In the genomic region with DNA sequence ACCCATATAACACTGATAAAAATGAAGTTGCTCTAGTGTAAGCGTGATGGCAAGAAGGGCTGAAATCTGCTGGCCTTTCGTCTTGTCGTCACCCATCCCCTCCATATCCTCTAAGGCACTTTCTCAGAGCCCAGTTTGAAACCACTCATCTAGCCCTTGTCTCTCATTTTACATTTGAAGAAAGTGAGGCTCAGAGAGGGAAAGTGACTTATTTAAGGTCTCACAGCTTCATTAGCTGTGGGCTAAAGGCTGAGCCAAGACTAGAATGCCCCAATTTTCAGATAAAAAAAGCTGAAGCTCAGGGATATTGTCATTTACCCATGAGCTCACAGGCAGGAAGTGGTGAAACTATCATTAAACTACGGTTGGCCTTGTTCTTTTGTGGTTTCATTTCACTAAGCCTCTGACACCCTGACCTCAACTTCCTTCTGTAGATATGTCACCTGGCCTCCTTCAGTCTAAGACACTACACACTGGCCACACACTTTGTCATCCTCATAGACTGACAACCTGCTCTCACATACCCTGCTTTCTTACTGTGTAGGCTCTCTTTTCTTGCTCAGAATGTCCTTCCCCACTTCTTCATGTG, we compare ENCODE assay signal across 8 cellular contexts.
A peak's percentile ranks its signal among the peaks of the same experiment; 100 is the strongest.
DNase-seq lines count a peak whose midpoint lies in the region; ATAC-seq and TF ChIP-seq lines count a peak whose summit lies in the region.

No MANE protein-coding gene starts in this region.

- peak; percentile 97 for ATAC-seq in GM21360 (IDR thresholded peaks at IDR 0.05; ENCODE audit: unreplicated experiment)
- ATAC-seq in HG03571 (IDR thresholded peaks at IDR 0.05; ENCODE audit: unreplicated experiment), result peak; percentile 97
- ATAC-seq in natural killer cell, result peak; percentile 90 to 98 (median 95)

- H3K27ac Mint-ChIP-seq in Caco-2 (ENCODE audit: unreplicated experiment), result peak overlapping the region; percentile 76
- peak overlapping the region; percentile 80 to 81 for H3K27ac Mint-ChIP-seq in natural killer cell

- intact Hi-C loops in Caco-2 (cut with micrococcal nuclease; ENCODE audit: unreplicated experiment), result no loop called here
- intact Hi-C loops in natural killer cell (cut with micrococcal nuclease), result loop anchor here (1.0 to 5.0 kb wide), 5 partner anchors 86 to 854 kb away; a partner anchor contains a TSS
- intact Hi-C loops in uterus (cut with DNase I; ENCODE audit: low total_unique reads), result no loop called here

- H3K27me3 ChIP-seq in Caco-2 (replicated peaks; ENCODE audit: control insufficient read depth, insufficient read depth, low read length), result no peaks in the 10 kb centered on the region
- H3K27me3 ChIP-seq in uterus, result no peaks in the 10 kb centered on the region

- H3K4me1 Mint-ChIP-seq in Caco-2 (ENCODE audit: low read depth, unreplicated experiment), result peaks cover 21% of the 10 kb centered on the region
- H3K4me1 Mint-ChIP-seq in natural killer cell, result peaks cover 58 to 66% of the 10 kb centered on the region in 2 donors

- H3K4me3 ChIP-seq in Caco-2 (ENCODE audit: low read depth, low read length) (no peak overlapping the region), uterus (no peak overlapping the region)

- no peak for TF ChIP-seq POLR2A in uterus (IDR thresholded peaks at IDR 0.05)

- POLR2A ChIA-PET in Caco-2 (lab: Charles Lee), result no interaction called here

- no peak overlapping the region for H3K27ac ChIP-seq in uterus

- H3K4me1 ChIP-seq in Caco-2 (peaks cover 49% of the 10 kb centered on the region), uterus (no peaks in the 10 kb centered on the region)

- no peaks in the 10 kb centered on the region for H3K36me3 ChIP-seq in Caco-2 (ENCODE audit: control insufficient read depth, insufficient read depth, low read length)
- no peaks in the 10 kb centered on the region for H3K36me3 ChIP-seq in uterus

- H3K27me3 Mint-ChIP-seq in Caco-2 (ENCODE audit: insufficient read depth, unreplicated experiment), result no peaks in the 10 kb centered on the region
- peaks cover 6 to 7% of the 10 kb centered on the region in 2 donors for H3K27me3 Mint-ChIP-seq in natural killer cell (ENCODE audit: low read depth in 2 of 2)

- no peaks in the 10 kb centered on the region for H3K9me3 Mint-ChIP-seq in Caco-2 (ENCODE audit: unreplicated experiment)
- H3K9me3 Mint-ChIP-seq in natural killer cell, result no peaks in the 10 kb centered on the region

- TF ChIP-seq CTCF in Caco-2 (IDR thresholded peaks at IDR 0.05; ENCODE audit: insufficient read depth in 1 of 2, low read depth in 1 of 2, low read length in 1 of 2, severe bottlenecking in 1 of 2, unreplicated experiment in 1 of 2) (no peak), natural killer cell (IDR thresholded peaks at IDR 0.05) (no peak), uterus (IDR thresholded peaks at IDR 0.05) (no peak)

- H3K4me3 Mint-ChIP-seq in Caco-2 (ENCODE audit: unreplicated experiment) (no peak overlapping the region), natural killer cell (peak overlapping the region; percentile 51)

- peaks cover under 1% of the 10 kb centered on the region for H3K36me3 Mint-ChIP-seq in Caco-2 (ENCODE audit: insufficient read depth, unreplicated experiment)
- H3K36me3 Mint-ChIP-seq in natural killer cell, result no peaks in the 10 kb centered on the region

- H3K9me3 ChIP-seq in Caco-2 (no peaks in the 10 kb centered on the region), uterus (no peaks in the 10 kb centered on the region)

- DNase-seq in Caco-2, result no peak
- peak; percentile 21 to 29 for DNase-seq in activated CD4-positive, alpha-beta T cell treated with anti-CD3 and anti-CD28 coated beads, Interleukin-2, amount 50 U/mL, for 4 hours
- peak; percentile 44 for DNase-seq in natural killer cell
- no peak for DNase-seq in NCI-H2196 (lab: John Stamatoyannopoulos, UW; ENCODE audit: unreplicated experiment)
- no peak for DNase-seq in LoVo (ENCODE audit: low spot score)
- DNase-seq in uterus, result no peak

- no TSS peak for BruUV-seq in Caco-2 (replicated peaks; lab: Mats Ljungman, UMichigan)

- CTCF ChIA-PET in Caco-2 (lab: Charles Lee), result no interaction called here

Comparison
In these comparisons a context has a peak if more than half of its experiments do, and no peak if none do; other contexts are left out.
1. DNase-seq: peak in activated CD4-positive, alpha-beta T cell treated with anti-CD3 and anti-CD28 coated beads, Interleukin-2, amount 50 U/mL, for 4 hours (2 of 2) and natural killer cell (single experiment); none in Caco-2 (0 of 2), NCI-H2196 (single experiment), LoVo (single experiment) and uterus (0 of 2).
2. Peak in every context shown above with its lines, with median percentiles within 50 percentile points of each other: ATAC-seq.